Comparison of ENCODE assay signal across 13 cellular contexts in genomic region chr1:10529096-10529495, GRCh38. TPM values are rescaled to one million over a fixed set of nuclear protein-coding genes. Genes with fewer than 3 reads are reported as not detected.
DNase-seq lines count a peak whose midpoint lies in the region; ATAC-seq and TF ChIP-seq lines count a peak whose summit lies in the region.
"Had no signal": no experiment of that assay in that cellular context is flagged by ENCODE, and none has a peak within 500 bp of the region (broad histone marks: within the 10 kb centered on the region; RNA-seq: fewer than 3 reads in every experiment).

No MANE protein-coding gene starts in this region.

- TF ChIP-seq POLR2A in gastrocnemius medialis (IDR thresholded peaks at IDR 0.05) = no peak

- peak overlapping the region; percentile 97 for H3K27ac Mint-ChIP-seq in HFFc6
- H3K27ac Mint-ChIP-seq: activated CD8-positive, alpha-beta T cell treated with anti-CD3 and anti-CD28 coated beads, Interleukin-2, amount 10 ng/mL, durations not matched to agents 7 days and 5 days; stimulated activated naive CD8-positive, alpha-beta T cell treated with anti-CD3 and anti-CD28 coated beads, Interleukin-15, amount 100 ng/mL, for 72 hours had no signal

- no peaks in the 10 kb centered on the region; the same call in 1 of the 2 replicates for H3K27me3 Mint-ChIP-seq in HFFc6 (ENCODE audit: insufficient read depth)
- H3K27me3 Mint-ChIP-seq: stimulated activated naive CD8-positive, alpha-beta T cell treated with anti-CD3 and anti-CD28 coated beads, Interleukin-15, amount 100 ng/mL, for 72 hours had no signal

- peaks cover 4% of the 10 kb centered on the region for H3K36me3 Mint-ChIP-seq in HFFc6 (ENCODE audit: low read depth)

- peak overlapping the region; percentile 87 for H3K4me3 Mint-ChIP-seq in HFFc6
- H3K4me3 Mint-ChIP-seq: activated CD8-positive, alpha-beta T cell treated with anti-CD3 and anti-CD28 coated beads, Interleukin-2, amount 10 ng/mL, durations not matched to agents 7 days and 5 days; stimulated activated naive CD8-positive, alpha-beta T cell treated with anti-CD3 and anti-CD28 coated beads, Interleukin-15, amount 100 ng/mL, for 72 hours had no signal

- ATAC-seq in gastrocnemius medialis = no peak
- ATAC-seq: activated CD8-positive, alpha-beta T cell treated with anti-CD3 and anti-CD28 coated beads, Interleukin-2, amount 10 ng/mL, durations not matched to agents 7 days and 5 days; stimulated activated naive CD8-positive, alpha-beta T cell treated with anti-CD3 and anti-CD28 coated beads, Interleukin-15, amount 100 ng/mL, for 72 hours had no signal

- H3K4me1 Mint-ChIP-seq in HFFc6 (ENCODE audit: low read depth) = peaks cover 35% of the 10 kb centered on the region

- in situ Hi-C loops in gastrocnemius medialis (cut with MboI; ENCODE audit: low sequenced_read_pairs in 4 of 4) = no loop called here

- no peaks in the 10 kb centered on the region for H3K36me3 ChIP-seq in gastrocnemius medialis

- no peak for DNase-seq in HFFc6
- DNase-seq in astrocyte of the hippocampus (ENCODE audit: low read depth, low spot score) = peak; percentile 50
- DNase-seq in gastrocnemius medialis = no peak
- no peak for DNase-seq in NCI-H1417 (lab: John Stamatoyannopoulos, UW)
- no peak for DNase-seq in ecto neural progenitor cell (ENCODE audit: low spot score)
- no peak for DNase-seq in NCI-H2081 treated with DMSO at 0.1 percent for 48 hours (lab: John Stamatoyannopoulos, UW)
- DNase-seq in SHP77 (lab: John Stamatoyannopoulos, UW) = no peak
- DNase-seq: activated CD8-positive, alpha-beta T cell treated with anti-CD3 and anti-CD28 coated beads, Interleukin-2, amount 10 ng/mL, durations not matched to agents 7 days and 5 days; activated naive CD4-positive, alpha-beta T cell treated with Interleukin-2 at 50 U/mL for 16 hours; NCI-H2171; stimulated activated naive CD8-positive, alpha-beta T cell treated with anti-CD3 and anti-CD28 coated beads, Interleukin-15, amount 100 ng/mL, for 72 hours had no signal

- no peak for TF ChIP-seq CTCF in HFFc6 (IDR thresholded peaks at IDR 0.05)
- no peak for TF ChIP-seq CTCF in gastrocnemius medialis (IDR thresholded peaks at IDR 0.05 in 4 of 5, conservative IDR thresholded peaks at IDR 0.05 in 1 of 5)

- H3K27me3 ChIP-seq in gastrocnemius medialis = no peaks in the 10 kb centered on the region

- peak overlapping the region; percentile 14 to 75 (median 66) for H3K27ac ChIP-seq in gastrocnemius medialis
- H3K27ac ChIP-seq: C4-2B had no signal

- H3K4me3 ChIP-seq in iPS-18c (ENCODE audit: insufficient read depth, low read depth, low read length) (peak overlapping the region; percentile 12; the same call in 1 of the 2 replicates), gastrocnemius medialis (no peak overlapping the region)

- no peaks in the 10 kb centered on the region for H3K9me3 Mint-ChIP-seq in HFFc6
- H3K9me3 Mint-ChIP-seq: stimulated activated naive CD8-positive, alpha-beta T cell treated with anti-CD3 and anti-CD28 coated beads, Interleukin-15, amount 100 ng/mL, for 72 hours had no signal

- intact Hi-C loops in gastrocnemius medialis (cut with DNase I; ENCODE audit: low total_unique reads) = loop anchor here (5.0 kb wide), 2 partner anchors 138 to 263 kb away; no protein-coding TSS in a partner anchor

- H3K9me3 ChIP-seq in iPS-18c (ENCODE audit: control insufficient read depth, insufficient read depth, low read length) (no peaks in the 10 kb centered on the region), gastrocnemius medialis (no peaks in the 10 kb centered on the region)

- H3K4me1 ChIP-seq in gastrocnemius medialis = peaks cover 24 to 38% of the 10 kb centered on the region in 2 donors

RNA-seq across cellular contexts. Expression of gene PEX14, which starts 54.3 kb away (rescaled TPM):
- 10 to 100 TPM; 23.1 to 28.4 (median 26.0) TPM for total RNA-seq in HFFc6 (2021; fragmentation: NEBNext Ultra II Directional; extraction: Animal tissue kit (Norgen Biotek cat#: 25700))
- total RNA-seq in gastrocnemius medialis = 10 to 100 TPM in 3 of 4 donors, 1 to 10 TPM in 1; 8.1 to 17.8 (median 15.8) TPM

RNA-seq across cellular contexts. Expression of gene DFFA, which starts 56.8 kb away (rescaled TPM):
- 10 to 100 TPM; 44.1 to 58.6 (median 48.4) TPM for total RNA-seq in HFFc6 (2021; fragmentation: NEBNext Ultra II Directional; extraction: Animal tissue kit (Norgen Biotek cat#: 25700))
- total RNA-seq in gastrocnemius medialis = 10 to 100 TPM; 13.8 to 15.6 (median 14.5) TPM
